8 cellular contexts compared by ENCODE assay signal in genomic region chr17:45440860-45441515, GRCh38. TPM values are rescaled to one million over a fixed set of nuclear protein-coding genes. Genes with fewer than 3 reads are reported as not detected.
DNase-seq lines count a peak whose midpoint lies in the region; ATAC-seq, FAIRE-seq and TF ChIP-seq lines count a peak whose summit lies in the region.
"Not testable (repeated sequence)": the region's sequence is repeated elsewhere in the genome, so short reads cannot be mapped to it uniquely, and the experiment has no call there.

No MANE protein-coding gene starts in this region.

- in situ Hi-C loops in gastrocnemius medialis (cut with MboI; ENCODE audit: low sequenced_read_pairs in 4 of 4) = not testable (repeated sequence)

- not testable (repeated sequence) for DNase-seq in CD8-positive, alpha-beta T cell; HTR-8/SVneo (ENCODE audit: insufficient read length, low spot score); activated CD4-positive, alpha-beta T cell treated with anti-CD3 and anti-CD28 coated beads, Interleukin-2, amount 10 ng/mL, durations not matched to agents 24 days and 14 days
- DNase-seq in dermis microvascular lymphatic vessel endothelial cell (ENCODE audit: low read depth in 2 of 2) (peak; percentile 43 to 85), gastrocnemius medialis (peak in 1 of 2 donors; percentile 41)

- H3K27ac Mint-ChIP-seq in CD8-positive, alpha-beta T cell = not testable (repeated sequence)
- H3K27ac Mint-ChIP-seq in activated CD4-positive, alpha-beta T cell treated with anti-CD3 and anti-CD28 coated beads, Interleukin-2, amount 10 ng/mL, durations not matched to agents 24 days and 14 days = peak overlapping the region; percentile 38

- not testable (repeated sequence) for H3K4me1 ChIP-seq in CD8-positive, alpha-beta T cell (ENCODE audit: insufficient read depth, low read length)
- H3K4me1 ChIP-seq in gastrocnemius medialis = peaks cover 18 to 23% of the 10 kb centered on the region in 2 donors

- intact Hi-C loops in CD8-positive, alpha-beta T cell (cut with DNase I, micrococcal nuclease); activated CD4-positive, alpha-beta T cell treated with anti-CD3 and anti-CD28 coated beads, Interleukin-2, amount 10 ng/mL, durations not matched to agents 24 days and 14 days (cut with micrococcal nuclease); gastrocnemius medialis (cut with DNase I; ENCODE audit: low total_unique reads): not testable (repeated sequence)

- not testable (repeated sequence) for H3K4me3 ChIP-seq in CD8-positive, alpha-beta T cell (ENCODE audit: low read depth, low read length); gastrocnemius medialis

- CTCF ChIA-PET in CD8-positive, alpha-beta T cell (lab: Charles Lee) = not testable (repeated sequence)

- not testable (repeated sequence) for H3K27me3 Mint-ChIP-seq in CD8-positive, alpha-beta T cell (ENCODE audit: low read depth); activated CD4-positive, alpha-beta T cell treated with anti-CD3 and anti-CD28 coated beads, Interleukin-2, amount 10 ng/mL, durations not matched to agents 24 days and 14 days

- H3K9me3 ChIP-seq in CD8-positive, alpha-beta T cell (ENCODE audit: low read length); gastrocnemius medialis: not testable (repeated sequence)

- TF ChIP-seq POLR2A in gastrocnemius medialis (IDR thresholded peaks at IDR 0.05) = not testable (repeated sequence)

- H3K4me1 Mint-ChIP-seq in CD8-positive, alpha-beta T cell (ENCODE audit: low read depth) = not testable (repeated sequence)
- H3K4me1 Mint-ChIP-seq in activated CD4-positive, alpha-beta T cell treated with anti-CD3 and anti-CD28 coated beads, Interleukin-2, amount 10 ng/mL, durations not matched to agents 24 days and 14 days = peaks cover 18% of the 10 kb centered on the region

- peak; percentile 31 for ATAC-seq in CD8-positive, alpha-beta T cell
- ATAC-seq in GM18870 (IDR thresholded peaks at IDR 0.05; ENCODE audit: unreplicated experiment) = peak; percentile 57
- peak; percentile 73 for ATAC-seq in GM21515 (IDR thresholded peaks at IDR 0.05; ENCODE audit: unreplicated experiment)
- ATAC-seq in HG02885 (IDR thresholded peaks at IDR 0.05; ENCODE audit: poor library complexity, unreplicated experiment) = peak; percentile 82
- peak; percentile 42 to 49 for ATAC-seq in gastrocnemius medialis

- H3K9me3 Mint-ChIP-seq in CD8-positive, alpha-beta T cell; activated CD4-positive, alpha-beta T cell treated with anti-CD3 and anti-CD28 coated beads, Interleukin-2, amount 10 ng/mL, durations not matched to agents 24 days and 14 days: not testable (repeated sequence)

- POLR2A ChIA-PET in CD8-positive, alpha-beta T cell (lab: Charles Lee) = not testable (repeated sequence)

- H3K27me3 ChIP-seq in CD8-positive, alpha-beta T cell (ENCODE audit: insufficient read depth, low read length); gastrocnemius medialis: not testable (repeated sequence)

- not testable (repeated sequence) for H3K4me3 Mint-ChIP-seq in CD8-positive, alpha-beta T cell
- H3K4me3 Mint-ChIP-seq in activated CD4-positive, alpha-beta T cell treated with anti-CD3 and anti-CD28 coated beads, Interleukin-2, amount 10 ng/mL, durations not matched to agents 24 days and 14 days = peak overlapping the region; percentile 21

- peak; percentile 49 for FAIRE-seq in HTR-8/SVneo (lab: Jason Lieb, UNC)

- H3K36me3 Mint-ChIP-seq in CD8-positive, alpha-beta T cell = peaks cover 43% of the 10 kb centered on the region
- H3K36me3 Mint-ChIP-seq in activated CD4-positive, alpha-beta T cell treated with anti-CD3 and anti-CD28 coated beads, Interleukin-2, amount 10 ng/mL, durations not matched to agents 24 days and 14 days (ENCODE audit: low read depth) = peaks cover 19% of the 10 kb centered on the region

- not testable (repeated sequence) for TF ChIP-seq CTCF in CD8-positive, alpha-beta T cell (IDR thresholded peaks at IDR 0.05); gastrocnemius medialis (IDR thresholded peaks at IDR 0.05 in 4 of 5, conservative IDR thresholded peaks at IDR 0.05 in 1 of 5)

- not testable (repeated sequence) for H3K27ac ChIP-seq in CD8-positive, alpha-beta T cell (ENCODE audit: low read depth, low read length)
- H3K27ac ChIP-seq in gastrocnemius medialis = peak overlapping the region in 1 of 4 donors; percentile 25

- H3K36me3 ChIP-seq in CD8-positive, alpha-beta T cell (ENCODE audit: insufficient read depth, low read length) = not testable (repeated sequence)
- H3K36me3 ChIP-seq in gastrocnemius medialis = peaks cover 0 to 31% of the 10 kb centered on the region in 2 donors

RNA-seq across cellular contexts. Expression of gene ARHGAP27, which starts 8.3 kb away (rescaled TPM):
- total RNA-seq in CD8-positive, alpha-beta T cell = 10 to 100 TPM; 31.3 to 37.6 TPM
- 47.9 and 48.3 TPM in 2 replicates for total RNA-seq in activated CD4-positive, alpha-beta T cell treated with anti-CD3 and anti-CD28 coated beads, Interleukin-2, amount 10 ng/mL, durations not matched to agents 24 days and 14 days
- 19.3 and 37.0 TPM in 2 replicates for total RNA-seq in dermis microvascular lymphatic vessel endothelial cell
- 1 to 10 TPM; 4.2 to 6.0 (median 5.1) TPM for total RNA-seq in gastrocnemius medialis

RNA-seq across cellular contexts. Expression of gene PLEKHM1, which starts 49.5 kb away (rescaled TPM):
- total RNA-seq in CD8-positive, alpha-beta T cell = 100 to 1,000 TPM; 127 to 132 TPM
- 34.3 and 37.0 TPM in 2 replicates for total RNA-seq in activated CD4-positive, alpha-beta T cell treated with anti-CD3 and anti-CD28 coated beads, Interleukin-2, amount 10 ng/mL, durations not matched to agents 24 days and 14 days
- total RNA-seq in dermis microvascular lymphatic vessel endothelial cell = 12.7 and 21.7 TPM in 2 replicates
- total RNA-seq in gastrocnemius medialis = 10 to 100 TPM; 27.5 to 86.8 (median 31.3) TPM

Comparison
In these comparisons a context has a peak if more than half of its experiments do, and no peak if none do; other contexts are left out.
1. ATAC-seq: peak in every context shown above with its lines; median percentile 82 in HG02885; 73 in GM21515; 57 in GM18870; 46 in gastrocnemius medialis; 31 in CD8-positive, alpha-beta T cell.